In genomic region chr6:61809004-61809595, GRCh38 we compare ENCODE assay signal across 8 cellular contexts.
DNase-seq lines count a peak whose midpoint lies in the region; ATAC-seq and TF ChIP-seq lines count a peak whose summit lies in the region.

No MANE protein-coding gene starts in this region.

- CTCF ChIA-PET in GM10248 (lab: Yijun Ruan, JAX), result interaction anchor here (0.7 to 1.2 kb wide), 9 partner anchors 9 to 1993 kb away, joined by 3 to 10 read pairs (median 3); no protein-coding TSS in a partner anchor
- CTCF ChIA-PET in HEK293 (lab: Yijun Ruan, JAX), result interaction anchor here (0.5 to 1.4 kb wide), 24 partner anchors 9 to 703 kb away, joined by 3 to 19 read pairs (median 4); no protein-coding TSS in a partner anchor

- no peak overlapping the region for H2AFZ ChIP-seq in neural cell (ENCODE audit: low read depth, low read length)

- H3K9me2 ChIP-seq in neural cell (ENCODE audit: insufficient read depth, low read length), result no peaks in the 10 kb centered on the region

- no peaks in the 10 kb centered on the region for H3K36me3 ChIP-seq in HEK293 (ENCODE audit: control insufficient read depth in 2 of 2, insufficient read depth in 1 of 2, low read length in 2 of 2)
- H3K36me3 ChIP-seq in brain microvascular endothelial cell (replicated peaks), result no peaks in the 10 kb centered on the region
- no peaks in the 10 kb centered on the region for H3K36me3 ChIP-seq in neural cell (ENCODE audit: insufficient read depth, low read length)

- H3K9me3 ChIP-seq in HEK293 (ENCODE audit: control insufficient read depth, insufficient read depth, low read depth, low read length) (no peaks in the 10 kb centered on the region), neural cell (ENCODE audit: low read length) (peaks cover 3% of the 10 kb centered on the region)

- in situ Hi-C loops in brain microvascular endothelial cell (cut with HindIII; ENCODE audit: low pct_ligation_motif_present, low sequenced_read_pairs), result no loop called here

- TF ChIP-seq CTCF in GM10248 (IDR thresholded peaks at IDR 0.05; ENCODE audit: control extremely low read depth, extremely low read depth, low read depth, missing control alignments), result peak; percentile 44
- TF ChIP-seq CTCF in HEK293 (tag by site-specific recombination; IDR thresholded peaks at IDR 0.05), result no peak
- peak; percentile 3 for TF ChIP-seq CTCF in brain microvascular endothelial cell (IDR thresholded peaks at IDR 0.05; ENCODE audit: low read depth, low read length, missing control alignments)
- TF ChIP-seq CTCF in neural cell (IDR thresholded peaks at IDR 0.05; ENCODE audit: poor library complexity, severe bottlenecking), result peak; percentile 80

- no peak overlapping the region for H3K4me2 ChIP-seq in neural cell (ENCODE audit: low read length)

- no peak overlapping the region for H3K9ac ChIP-seq in neural cell (ENCODE audit: low read length)

- H3K27ac ChIP-seq in HEK293 (ENCODE audit: extremely low read depth, low read depth, low read length) (no peak overlapping the region), brain microvascular endothelial cell (no peak overlapping the region), neural cell (ENCODE audit: low read length) (no peak overlapping the region)

- DNase-seq in GM10248 (ENCODE audit: extremely low spot score), result peak; percentile 6
- peak; percentile 33 for DNase-seq in NCI-H2227 (lab: John Stamatoyannopoulos, UW; ENCODE audit: unreplicated experiment)
- peak; percentile 1 for DNase-seq in brain microvascular endothelial cell
- no peak for DNase-seq in activated naive CD4-positive, alpha-beta T cell treated with anti-CD3 and anti-CD28 coated beads, Interleukin-2, amount 50 U/mL, for 16 hours
- DNase-seq in stimulated activated naive CD8-positive, alpha-beta T cell treated with anti-CD3 and anti-CD28 coated beads, Interleukin-15, Interleukin-2, amounts not matched to agents 100 U/mL and 50 U/mL, for 24 hours, result no peak
- DNase-seq in stimulated activated CD4-positive, alpha-beta T cell treated with anti-CD3 and anti-CD28 coated beads, Interleukin-12 subunit alpha, Interleukin-12 subunit beta, amount 100 ng/mL, for 4 hours, result no peak

- TF ChIP-seq RAD21 in neural cell (conservative IDR thresholded peaks at IDR 0.05), result peak; percentile 84

- no peaks in the 10 kb centered on the region for H4K20me1 ChIP-seq in neural cell (ENCODE audit: insufficient read depth)

- POLR2A ChIA-PET in GM10248 (lab: Yijun Ruan, JAX) (no interaction called here), HEK293 (lab: Yijun Ruan, JAX) (no interaction called here)

- H3K27me3 ChIP-seq in brain microvascular endothelial cell (replicated peaks) (no peaks in the 10 kb centered on the region), neural cell (ENCODE audit: insufficient read depth, low read depth, low read length) (no peaks in the 10 kb centered on the region)

- no peak for ATAC-seq in stimulated activated naive CD8-positive, alpha-beta T cell treated with anti-CD3 and anti-CD28 coated beads, Interleukin-15, Interleukin-2, amounts not matched to agents 100 U/mL and 50 U/mL, for 24 hours

- no peak for TF ChIP-seq EP300 in neural cell (conservative IDR thresholded peaks at IDR 0.05; ENCODE audit: poor library complexity, severe bottlenecking)

- no peaks in the 10 kb centered on the region for H3K79me2 ChIP-seq in neural cell (replicated peaks; ENCODE audit: insufficient read depth, low read length)

- H3F3A ChIP-seq in neural cell (ENCODE audit: insufficient read depth, low read length, poor library complexity, severe bottlenecking), result no peaks in the 10 kb centered on the region

- H3K4me1 ChIP-seq in HEK293 (ENCODE audit: control insufficient read depth, insufficient read depth, low read length), result no peaks in the 10 kb centered on the region

- H3K4me3 ChIP-seq in HEK293 (ENCODE audit: low read depth, low read length) (no peak overlapping the region), brain microvascular endothelial cell (ENCODE audit: low read depth, low read length) (no peak overlapping the region), neural cell (ENCODE audit: low read length) (no peak overlapping the region)

TF ChIP-seq in HEK293, 187 proteins besides CTCF, POLR2A, EP300 and RAD21:
- TF ChIP-seq KLF16 (tag by site-specific recombination; IDR thresholded peaks at IDR 0.05) (no peak), ZNF654 (tag by site-specific recombination; IDR thresholded peaks at IDR 0.05; ENCODE audit: low read depth) (peak; percentile 57)

TF ChIP-seq in neural cell, 6 proteins besides CTCF, POLR2A, EP300 and RAD21:
- TF ChIP-seq REST (IDR thresholded peaks at IDR 0.05; ENCODE audit: borderline replicate concordance) (no peak), SMC3 (conservative IDR thresholded peaks at IDR 0.05; ENCODE audit: poor library complexity) (peak; percentile 85), MXI1 (conservative IDR thresholded peaks at IDR 0.05; ENCODE audit: poor library complexity, severe bottlenecking) (no peak), POLR2AphosphoS5 (IDR thresholded peaks at IDR 0.05) (no peak), TAF1 (IDR thresholded peaks at IDR 0.05; ENCODE audit: low read depth) (no peak), EZH2 (IDR thresholded peaks at IDR 0.05; ENCODE audit: borderline replicate concordance, insufficient read depth, low read length, poor library complexity, severe bottlenecking) (no peak)

Comparison
In these comparisons a context has a peak if more than half of its experiments do, and no peak if none do; other contexts are left out.
1. DNase-seq: peak in GM10248 (single experiment), NCI-H2227 (single experiment) and brain microvascular endothelial cell (single experiment); none in activated naive CD4-positive, alpha-beta T cell treated with anti-CD3 and anti-CD28 coated beads, Interleukin-2, amount 50 U/mL, for 16 hours (single experiment), stimulated activated naive CD8-positive, alpha-beta T cell treated with anti-CD3 and anti-CD28 coated beads, Interleukin-15, Interleukin-2, amounts not matched to agents 100 U/mL and 50 U/mL, for 24 hours (single experiment) and stimulated activated CD4-positive, alpha-beta T cell treated with anti-CD3 and anti-CD28 coated beads, Interleukin-12 subunit alpha, Interleukin-12 subunit beta, amount 100 ng/mL, for 4 hours (single experiment).